In the genomic region with DNA sequence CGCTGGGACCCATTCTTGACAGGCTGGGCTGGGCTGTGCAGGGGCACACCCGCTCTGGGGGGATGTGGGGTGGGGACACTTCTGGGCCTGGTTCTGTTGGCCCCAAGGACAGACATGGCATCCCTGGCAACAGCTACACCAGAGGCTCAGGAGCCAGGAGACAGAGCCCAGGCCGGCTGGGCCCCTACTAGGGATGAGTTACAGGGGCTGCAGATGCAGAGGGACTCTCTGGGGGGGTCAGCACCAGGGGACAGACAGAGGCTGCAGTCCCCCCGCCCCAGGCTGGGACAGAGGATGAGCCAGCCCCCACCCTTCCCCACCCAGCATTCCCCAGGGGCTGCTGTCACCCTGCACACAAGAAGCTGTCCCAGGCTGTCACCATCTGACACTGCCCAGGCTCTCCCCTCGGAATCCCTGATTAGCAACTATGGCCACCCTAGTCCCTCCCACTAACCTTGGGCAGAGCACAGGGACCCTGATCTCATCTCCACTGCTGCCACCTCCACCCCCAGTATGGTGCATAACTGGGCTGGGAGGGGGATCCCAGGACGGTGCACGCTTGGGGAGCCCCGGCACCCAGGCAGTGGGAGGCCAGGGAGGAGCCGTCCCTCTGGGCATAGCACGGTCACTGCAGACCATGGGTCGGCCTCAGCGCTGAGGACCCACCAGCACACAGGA, we compare ENCODE assay signal across 7 cellular contexts.
DNase-seq lines count a peak whose midpoint lies in the region; ATAC-seq, FAIRE-seq and TF ChIP-seq lines count a peak whose summit lies in the region.
"Not testable (repeated sequence)": the region's sequence is repeated elsewhere in the genome, so short reads cannot be mapped to it uniquely, and the experiment has no call there.

No MANE protein-coding gene starts in this region.

- DNase-seq in HTR-8/SVneo (ENCODE audit: insufficient read length, low spot score); lower lobe of right lung; stimulated activated effector memory CD8-positive, alpha-beta T cell treated with anti-CD3 and anti-CD28 coated beads, Interleukin-12 subunit alpha, Interleukin-12 subunit beta, amount 100 ng/mL, for 72 hours (ENCODE audit: low spot score in 2 of 2); upper lobe of right lung: not testable (repeated sequence)
- DNase-seq in activated B cell treated with CpG ODN at 0.5 μM for 24 hours (peak; percentile 10), cardiac septum (ENCODE audit: low spot score) (peak; percentile 71), kidney (peak; percentile 48)

- not testable (repeated sequence) for H3K4me1 ChIP-seq in kidney (ENCODE audit: control insufficient read depth in 1 of 2, insufficient read depth in 1 of 2, low read depth in 1 of 2, low read length in 2 of 2); lower lobe of right lung; upper lobe of right lung

- H3K4me3 ChIP-seq in kidney (ENCODE audit: low read length in 2 of 2); lower lobe of right lung; upper lobe of right lung: not testable (repeated sequence)

- H3K27me3 ChIP-seq in lower lobe of right lung (ENCODE audit: low read depth); upper lobe of right lung: not testable (repeated sequence)

- H3K36me3 Mint-ChIP-seq in activated B cell treated with CpG ODN at 0.5 μM for 24 hours (ENCODE audit: low read depth); stimulated activated effector memory CD8-positive, alpha-beta T cell treated with anti-CD3 and anti-CD28 coated beads, Interleukin-12 subunit alpha, Interleukin-12 subunit beta, amount 100 ng/mL, for 72 hours: not testable (repeated sequence)

- CTCF ChIA-PET in activated B cell treated with CpG ODN at 0.5 μM for 24 hours (lab: Charles Lee): not testable (repeated sequence)

- not testable (repeated sequence) for H3K9me3 Mint-ChIP-seq in activated B cell treated with CpG ODN at 0.5 μM for 24 hours; stimulated activated effector memory CD8-positive, alpha-beta T cell treated with anti-CD3 and anti-CD28 coated beads, Interleukin-12 subunit alpha, Interleukin-12 subunit beta, amount 100 ng/mL, for 72 hours

- H3K27me3 Mint-ChIP-seq in activated B cell treated with CpG ODN at 0.5 μM for 24 hours: peaks cover 11% of the 10 kb centered on the region

- not testable (repeated sequence) for TF ChIP-seq CTCF in activated B cell treated with CpG ODN at 0.5 μM for 24 hours (IDR thresholded peaks at IDR 0.05); kidney (IDR thresholded peaks at IDR 0.05; ENCODE audit: borderline replicate concordance, extremely low read depth, insufficient read depth); lower lobe of right lung (IDR thresholded peaks at IDR 0.05); upper lobe of right lung (IDR thresholded peaks at IDR 0.05)

- H3K9me3 ChIP-seq in kidney (ENCODE audit: control insufficient read depth in 1 of 2, low read length in 2 of 2); lower lobe of right lung; upper lobe of right lung: not testable (repeated sequence)

- POLR2A ChIA-PET in activated B cell treated with CpG ODN at 0.5 μM for 24 hours (lab: Charles Lee): not testable (repeated sequence)

- intact Hi-C loops in activated B cell treated with CpG ODN at 0.5 μM for 24 hours (cut with micrococcal nuclease); cardiac septum (cut with DNase I); kidney (cut with DNase I); lower lobe of right lung (cut with DNase I); upper lobe of right lung (cut with DNase I): not testable (repeated sequence)

- H3K27ac Mint-ChIP-seq in activated B cell treated with CpG ODN at 0.5 μM for 24 hours; stimulated activated effector memory CD8-positive, alpha-beta T cell treated with anti-CD3 and anti-CD28 coated beads, Interleukin-12 subunit alpha, Interleukin-12 subunit beta, amount 100 ng/mL, for 72 hours: not testable (repeated sequence)

- H3K4me1 Mint-ChIP-seq in activated B cell treated with CpG ODN at 0.5 μM for 24 hours; stimulated activated effector memory CD8-positive, alpha-beta T cell treated with anti-CD3 and anti-CD28 coated beads, Interleukin-12 subunit alpha, Interleukin-12 subunit beta, amount 100 ng/mL, for 72 hours: not testable (repeated sequence)

- not testable (repeated sequence) for H3K4me3 Mint-ChIP-seq in activated B cell treated with CpG ODN at 0.5 μM for 24 hours; stimulated activated effector memory CD8-positive, alpha-beta T cell treated with anti-CD3 and anti-CD28 coated beads, Interleukin-12 subunit alpha, Interleukin-12 subunit beta, amount 100 ng/mL, for 72 hours

- not testable (repeated sequence) for H3K27ac ChIP-seq in kidney (ENCODE audit: low read depth in 2 of 2, low read length in 2 of 2); lower lobe of right lung; upper lobe of right lung

- not testable (repeated sequence) for H3K36me3 ChIP-seq in kidney (ENCODE audit: control insufficient read depth in 1 of 2, insufficient read depth in 2 of 2, low read length in 2 of 2); lower lobe of right lung; upper lobe of right lung

- peak; percentile 68 for FAIRE-seq in HTR-8/SVneo (lab: Jason Lieb, UNC)
- not testable (repeated sequence) for FAIRE-seq in kidney (lab: Jason Lieb, UNC)

- not testable (repeated sequence) for H3K9ac ChIP-seq in kidney (ENCODE audit: low read length in 2 of 2)

- not testable (repeated sequence) for ATAC-seq in activated B cell treated with CpG ODN at 0.5 μM for 24 hours (ENCODE audit: low read depth)
- ATAC-seq in lower lobe of right lung (peak; percentile 5 to 7), upper lobe of right lung (peak; percentile 12)
- ATAC-seq in stimulated activated effector memory CD8-positive, alpha-beta T cell treated with anti-CD3 and anti-CD28 coated beads, Interleukin-12 subunit alpha, Interleukin-12 subunit beta, amount 100 ng/mL, for 72 hours: peak; percentile 3
